16 cellular contexts compared by ENCODE assay signal in the genomic region with DNA sequence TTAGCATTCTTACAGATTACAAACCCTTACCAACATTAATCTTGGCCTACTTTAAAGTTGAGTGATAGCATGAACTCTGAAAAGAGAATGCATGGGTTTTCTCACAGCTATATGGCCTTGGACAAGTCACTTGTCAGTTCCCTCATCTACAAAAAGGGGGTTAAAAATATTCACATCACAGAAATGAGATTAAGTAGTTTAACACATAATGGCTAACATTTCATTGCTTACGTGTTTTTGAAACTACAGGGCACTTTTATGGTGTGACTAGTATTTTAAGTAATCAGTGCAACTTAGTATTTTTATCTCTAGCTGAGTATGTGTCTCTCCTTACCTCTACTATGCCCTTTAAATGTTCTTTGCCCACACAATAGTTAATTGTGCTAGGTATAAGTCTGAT.
"Had no signal": no experiment of that assay in that cellular context is flagged by ENCODE, and none has a peak within 500 bp of the region (broad histone marks: within the 10 kb centered on the region; RNA-seq: fewer than 3 reads in every experiment).

No MANE protein-coding gene starts in this region.

- H3K4me2 ChIP-seq: hepatocyte had no signal

- H3K4me1 ChIP-seq: gastroesophageal sphincter, transverse colon had no signal

- H3K4me3 Mint-ChIP-seq: activated naive CD8-positive, alpha-beta T cell treated with anti-CD3 and anti-CD28 coated beads, Interleukin-2, amount 10 ng/mL, durations not matched to agents 7 days and 5 days; endodermal cell; natural killer cell; stimulated activated naive B cell treated with anti-CD40 and anti-IgM and Interleukin-4, amounts not matched to agents 10 μg/mL and 1 μg/mL and 100 μg/mL, for 72 hours had no signal

- H3K9me3 ChIP-seq: gastroesophageal sphincter, transverse colon had no signal

- H3K9me3 Mint-ChIP-seq: activated naive CD8-positive, alpha-beta T cell treated with anti-CD3 and anti-CD28 coated beads, Interleukin-2, amount 10 ng/mL, durations not matched to agents 7 days and 5 days; endodermal cell; natural killer cell had no signal

- H2AFZ ChIP-seq: hepatocyte had no signal

- H3K4me3 ChIP-seq: gastroesophageal sphincter, hepatocyte, skin epidermis, transverse colon had no signal

- H3K27me3 Mint-ChIP-seq: activated naive CD8-positive, alpha-beta T cell treated with anti-CD3 and anti-CD28 coated beads, Interleukin-2, amount 10 ng/mL, durations not matched to agents 7 days and 5 days; stimulated activated naive B cell treated with anti-CD40 and anti-IgM and Interleukin-4, amounts not matched to agents 10 μg/mL and 1 μg/mL and 100 μg/mL, for 72 hours had no signal

- H3K27ac Mint-ChIP-seq: endodermal cell; stimulated activated naive B cell treated with anti-CD40 and anti-IgM and Interleukin-4, amounts not matched to agents 10 μg/mL and 1 μg/mL and 100 μg/mL, for 72 hours had no signal

- ATAC-seq: gastroesophageal sphincter; natural killer cell; stimulated activated naive B cell treated with anti-CD40 and anti-IgM and Interleukin-4, amounts not matched to agents 10 μg/mL and 1 μg/mL and 100 μg/mL, for 72 hours had no signal

- DNase-seq: activated CD4-positive, alpha-beta T cell treated with anti-CD3 and anti-CD28 coated beads, Interleukin-2, amount 50 U/mL, for 48 hours; activated gamma-delta T cell treated with Interleukin-2 at 50 U/mL for 16 hours; activated naive CD8-positive, alpha-beta T cell treated with anti-CD3 and anti-CD28 coated beads, Interleukin-2, amount 10 ng/mL, durations not matched to agents 7 days and 5 days; anterior cingulate cortex; endodermal cell; mesendoderm; natural killer cell; stimulated activated CD4-positive, alpha-beta T cell treated with anti-CD3 and anti-CD28 coated beads, Interleukin-15, amount 100 ng/mL, for 24 hours; stimulated activated CD4-positive, alpha-beta T cell treated with anti-CD3 and anti-CD28 coated beads, Interleukin-4, amount 100 ng/mL, for 1 hour; stimulated activated naive B cell treated with anti-CD40 and anti-IgM and Interleukin-4, amounts not matched to agents 10 μg/mL and 1 μg/mL and 100 μg/mL, for 72 hours; substantia nigra; SW 1271; transverse colon had no signal

- H3K27ac ChIP-seq: gastroesophageal sphincter, hepatocyte, skin epidermis, transverse colon had no signal
